In genomic region chr2:216551669-216552068, GRCh38 we compare ENCODE assay signal across 19 cellular contexts.
DNase-seq lines count a peak whose midpoint lies in the region; ATAC-seq and TF ChIP-seq lines count a peak whose summit lies in the region.
"Had no signal": no experiment of that assay in that cellular context is flagged by ENCODE, and none has a peak within 500 bp of the region (broad histone marks: within the 10 kb centered on the region; RNA-seq: fewer than 3 reads in every experiment).

No MANE protein-coding gene starts in this region.

- intact Hi-C loops in tibial artery (cut with DNase I; ENCODE audit: low total_unique reads), result no loop called here

- H3K27ac ChIP-seq in tibial artery, result peak overlapping the region; percentile 71 to 77
- H3K27ac ChIP-seq: upper lobe of right lung had no signal

- no peaks in the 10 kb centered on the region for H3K9me3 ChIP-seq in tibial artery
- H3K9me3 ChIP-seq: upper lobe of right lung had no signal

- peak; percentile 13 for DNase-seq in DMS53 (lab: John Stamatoyannopoulos, UW)
- DNase-seq in DMS53 treated with DMSO at 0.1 percent for 48 hours (lab: John Stamatoyannopoulos, UW; ENCODE audit: unreplicated experiment), result no peak
- DNase-seq in astrocyte of the spinal cord (ENCODE audit: low read depth, low spot score), result peak; percentile 25
- peak; percentile 51 for DNase-seq in iris pigment epithelial cell (ENCODE audit: low read depth)
- no peak for DNase-seq in tibial artery
- DNase-seq in iPS-NIHi11 (ENCODE audit: low spot score), result no peak
- DNase-seq: activated CD4-positive, alpha-beta T cell treated with anti-CD3 and anti-CD28 coated beads for 1 hour; activated CD8-positive, alpha-beta memory T cell treated with anti-CD3 and anti-CD28 coated beads, Interleukin-2, amount 50 U/mL, for 4 hours; activated naive CD4-positive, alpha-beta T cell treated with anti-CD3 and anti-CD28 coated beads for 36 hours; CD8-positive, alpha-beta T cell; NCI-H1417 treated with DMSO at 0.1 percent for 48 hours; NCI-H524 treated with DMSO at 0.1 percent for 48 hours; stimulated activated CD4-positive, alpha-beta T cell treated with anti-CD3 and anti-CD28 coated beads, Interleukin-4, amount 100 ng/mL, for 1 hour; T-helper 2 cell; upper lobe of right lung had no signal

- H3K4me3 ChIP-seq in astrocyte of the spinal cord (ENCODE audit: low read depth, low read length) (no peak overlapping the region), tibial artery (no peak overlapping the region)
- H3K4me3 ChIP-seq: K562, upper lobe of right lung had no signal

- H3K4me1 ChIP-seq in tibial artery, result peaks cover 0 to 100% (median 82%) of the 10 kb centered on the region in 4 donors

- H3K27me3 ChIP-seq in tibial artery, result no peaks in the 10 kb centered on the region
- H3K27me3 ChIP-seq: upper lobe of right lung had no signal

- no peaks in the 10 kb centered on the region for H3K36me3 ChIP-seq in tibial artery
- H3K36me3 ChIP-seq: upper lobe of right lung had no signal

- TF ChIP-seq CTCF in astrocyte of the spinal cord (IDR thresholded peaks at IDR 0.05; ENCODE audit: low read depth, low read length), result no peak
- TF ChIP-seq CTCF in tibial artery (IDR thresholded peaks at IDR 0.05), result no peak

- no peak for ATAC-seq in GM19397 (IDR thresholded peaks at IDR 0.05; ENCODE audit: unreplicated experiment)
- ATAC-seq in GM21619 (IDR thresholded peaks at IDR 0.05; ENCODE audit: unreplicated experiment), result no peak
- ATAC-seq: CD8-positive, alpha-beta T cell; K562; sciatic nerve; upper lobe of right lung had no signal

- in situ Hi-C loops in astrocyte of the spinal cord (cut with HindIII; ENCODE audit: low sequenced_read_pairs), result no loop called here

Comparison
In these comparisons a context has a peak if more than half of its experiments do, and no peak if none do; other contexts are left out.
1. DNase-seq: peak in DMS53 (single experiment), astrocyte of the spinal cord (single experiment) and iris pigment epithelial cell (single experiment); none in DMS53 treated with DMSO at 0.1 percent for 48 hours (single experiment), tibial artery (0 of 2) and iPS-NIHi11 (single experiment).